Comparison of ENCODE assay signal across 8 cellular contexts in genomic region chr18:63421514-63421913, GRCh38. TPM values are rescaled to one million over a fixed set of nuclear protein-coding genes. Genes with fewer than 3 reads are reported as not detected.
DNase-seq lines count a peak whose midpoint lies in the region; ATAC-seq, FAIRE-seq and TF ChIP-seq lines count a peak whose summit lies in the region.

No MANE protein-coding gene starts in this region.

- no peaks in the 10 kb centered on the region for H3K9me2 ChIP-seq in OCI-LY7 (ENCODE audit: insufficient read depth, low read length)

- no peak overlapping the region for H2AFZ ChIP-seq in OCI-LY7 (ENCODE audit: low read length)
- H2AFZ ChIP-seq in endothelial cell of umbilical vein (ENCODE audit: low read depth, low read length): no peak overlapping the region

- peaks cover 0 to 2% of the 10 kb centered on the region in 2 experiments for H3K27me3 ChIP-seq in endothelial cell of umbilical vein (ENCODE audit: control insufficient read depth in 2 of 2, insufficient read depth in 2 of 2, low read length in 2 of 2)
- no peaks in the 10 kb centered on the region for H3K27me3 ChIP-seq in ovary

- CTCF ChIA-PET in OCI-LY7 (lab: Charles Lee; ENCODE audit: unreplicated experiment) (no interaction called here), endothelial cell of umbilical vein (lab: Charles Lee) (interaction anchor here (1.3 kb wide), 1 partner anchor 18 kb away, joined by 4 read pairs; no protein-coding TSS in a partner anchor)

- peak overlapping the region; percentile 94 for H3K9ac ChIP-seq in endothelial cell of umbilical vein (replicated peaks; ENCODE audit: extremely low read depth, insufficient read depth, low read length)

- TF ChIP-seq POLR2A in endothelial cell of umbilical vein (IDR thresholded peaks at IDR 0.05; ENCODE audit: low read depth, low read length): no peak
- TF ChIP-seq POLR2A in ovary (IDR thresholded peaks at IDR 0.05): no peak

- H3K4me3 ChIP-seq in OCI-LY7 (ENCODE audit: low read depth, low read length, poor library complexity, severe bottlenecking) (peak overlapping the region; percentile 80), endothelial cell of umbilical vein (replicated peaks in 1 of 3; ENCODE audit: insufficient read depth in 1 of 3, low read depth in 1 of 3, low read length in 3 of 3) (peak overlapping the region; percentile 67 to 95 (median 83)), ovary (peak overlapping the region; percentile 94)

- H3K79me2 ChIP-seq in OCI-LY7 (ENCODE audit: insufficient read depth, low read depth, low read length) (peaks cover 34% of the 10 kb centered on the region), endothelial cell of umbilical vein (ENCODE audit: control insufficient read depth, insufficient read depth, low read length) (peaks cover 52% of the 10 kb centered on the region)

- POLR2A ChIA-PET in OCI-LY7 (lab: Charles Lee) (interaction anchor here (1.2 kb wide), 1 partner anchor 27 kb away, joined by 3 read pairs; no protein-coding TSS in a partner anchor), endothelial cell of umbilical vein (lab: Charles Lee) (no interaction called here)

- no peak for TF ChIP-seq EP300 in ovary (IDR thresholded peaks at IDR 0.05)

- H4K20me1 ChIP-seq in OCI-LY7 (ENCODE audit: insufficient read depth, low read length): no peaks in the 10 kb centered on the region
- no peaks in the 10 kb centered on the region for H4K20me1 ChIP-seq in endothelial cell of umbilical vein (replicated peaks; ENCODE audit: control insufficient read depth, extremely low read depth, insufficient read depth, low read length)

- dilution Hi-C loops in endothelial cell of umbilical vein (cut with MboI; ENCODE audit: extremely low pct_ligation_motif_present, low sequenced_read_pairs): no loop called here

- no TSS peak for BruUV-seq in OCI-LY7 (replicated peaks; lab: Mats Ljungman, UMichigan)
- BruUV-seq in endothelial cell of umbilical vein (replicated peaks; lab: Mats Ljungman, UMichigan): no TSS peak

- ATAC-seq in GM21737 (IDR thresholded peaks at IDR 0.05; ENCODE audit: unreplicated experiment): no peak
- ATAC-seq in HG03196 (IDR thresholded peaks at IDR 0.05; ENCODE audit: unreplicated experiment): no peak

- peaks cover 7% of the 10 kb centered on the region for H3K4me1 ChIP-seq in OCI-LY7 (ENCODE audit: insufficient read depth, low read length, poor library complexity, severe bottlenecking)
- peaks cover 10% of the 10 kb centered on the region for H3K4me1 ChIP-seq in endothelial cell of umbilical vein (ENCODE audit: control insufficient read depth, extremely low read depth, insufficient read depth, low read length)
- H3K4me1 ChIP-seq in ovary (ENCODE audit: insufficient read depth): no peaks in the 10 kb centered on the region

- H3K9me3 ChIP-seq in OCI-LY7 (ENCODE audit: low read length) (no peaks in the 10 kb centered on the region), endothelial cell of umbilical vein (replicated peaks; ENCODE audit: control insufficient read depth, insufficient read depth, low read length) (no peaks in the 10 kb centered on the region), ovary (no peaks in the 10 kb centered on the region)

- TF ChIP-seq CTCF in D721Med (IDR thresholded peaks at IDR 0.05; ENCODE audit: insufficient read depth, missing control alignments) (no peak), OCI-LY7 (conservative IDR thresholded peaks at IDR 0.05; ENCODE audit: low read length) (no peak), endothelial cell of umbilical vein (IDR thresholded peaks at IDR 0.05; ENCODE audit: extremely low read depth in 1 of 2, insufficient read depth in 1 of 2, low read depth in 1 of 2, low read length in 2 of 2) (no peak), ovary (IDR thresholded peaks at IDR 0.05) (no peak)

- no peaks in the 10 kb centered on the region for H3K9me1 ChIP-seq in endothelial cell of umbilical vein (replicated peaks; ENCODE audit: control insufficient read depth, extremely low read depth, insufficient read depth, low read length)

- peak overlapping the region; percentile 98 for H3K4me2 ChIP-seq in OCI-LY7 (ENCODE audit: low read length)
- peak overlapping the region; percentile 93 for H3K4me2 ChIP-seq in endothelial cell of umbilical vein (ENCODE audit: insufficient read depth, low read length)

- peak; percentile 98 for FAIRE-seq in D721Med (lab: Jason Lieb, UNC)
- no peak for FAIRE-seq in endothelial cell of umbilical vein (lab: Jason Lieb, UNC)

- H3K27ac ChIP-seq in OCI-LY7 (ENCODE audit: low read depth, low read length, poor library complexity, severe bottlenecking) (peak overlapping the region; percentile 67), endothelial cell of umbilical vein (ENCODE audit: insufficient read depth, low read depth, low read length) (peak overlapping the region; percentile 69), ovary (no peak overlapping the region)

- intact Hi-C loops in OCI-LY7 (cut with micrococcal nuclease; ENCODE audit: unreplicated experiment) (loop anchor here (5.0 to 10.0 kb wide), 2 partner anchors 287 to 704 kb away; partner anchors contain the start of gene PHLPP1), endothelial cell of umbilical vein (cut with micrococcal nuclease) (loop anchor here (5.0 kb wide), 2 partner anchors 79 to 99 kb away; no protein-coding TSS in a partner anchor), ovary (cut with DNase I) (loop anchor here in 2 of 4 donors (10.0 kb wide), 3 partner anchors 57 to 897 kb away; partner anchors contain the start of genes KDSR (in 1 of the 2) and ZCCHC2 (in 1 of the 2))

- peaks cover 30% of the 10 kb centered on the region for H3K36me3 ChIP-seq in OCI-LY7 (ENCODE audit: insufficient read depth, low read length)
- H3K36me3 ChIP-seq in endothelial cell of umbilical vein (ENCODE audit: control insufficient read depth in 2 of 2, extremely low read depth in 1 of 2, insufficient read depth in 2 of 2, low read length in 2 of 2): peaks cover 0 to 2% of the 10 kb centered on the region in 2 experiments
- no peaks in the 10 kb centered on the region for H3K36me3 ChIP-seq in ovary

- DNase-seq in D721Med (ENCODE audit: insufficient read length, low spot score) (no peak), OCI-LY7 (ENCODE audit: low spot score) (peak; percentile 2), endothelial cell of umbilical vein (ENCODE audit: low read depth, low spot score) (no peak), ovary (no peak)
- DNase-seq in stimulated activated CD4-positive, alpha-beta T cell treated with anti-CD3 and anti-CD28 coated beads, Interleukin-4, amount 100 ng/mL, for 1 hour: no peak
- no peak for DNase-seq in stimulated activated CD4-positive, alpha-beta T cell treated with anti-CD3 and anti-CD28 coated beads, Interleukin-2, amount 100 ng/mL, for 48 hours

- WGBS in ovary, 3 donors: 5 to 15% (median 12%) methylated on average over 6 of the region's 6 CpGs

TF ChIP-seq in endothelial cell of umbilical vein, 7 proteins besides CTCF, POLR2A, EP300 and RAD21 (continues in another document):
- no peak for TF ChIP-seq EZH2 (IDR thresholded peaks at IDR 0.05; ENCODE audit: borderline replicate concordance, low read depth, low read length, severe bottlenecking)
- no peak for TF ChIP-seq MYC (IDR thresholded peaks at IDR 0.05; ENCODE audit: low read depth, low read length)
- no peak for TF ChIP-seq JUN (IDR thresholded peaks at IDR 0.05; ENCODE audit: borderline replicate concordance, insufficient read depth, insufficient read length, low read depth)
- no peak for TF ChIP-seq POLR2AphosphoS5 (IDR thresholded peaks at IDR 0.05; ENCODE audit: insufficient read depth, low read depth, low read length)
- no peak for TF ChIP-seq GATA2 (IDR thresholded peaks at IDR 0.05; ENCODE audit: insufficient read depth, insufficient read length, low read depth, low read length)

RNA-seq across cellular contexts. Expression of gene VPS4B, which starts 0.8 kb away (rescaled TPM):
- 10.7 and 12.3 TPM in 2 replicates for total RNA-seq in OCI-LY7 (2014; rRNA removed; shearing (Covaris generic))
- 22.9 and 26.1 TPM in 2 replicates for total RNA-seq in OCI-LY7 (2022)
- 50.2 and 54.7 TPM in 2 replicates for total RNA-seq in endothelial cell of umbilical vein
- polyA plus RNA-seq in endothelial cell of umbilical vein: 7.8 and 10.5 TPM in 2 replicates
- polyA plus RNA-seq in endothelial cell of umbilical vein (2011; cell fraction: cytosol; rRNA removed): 14.0 and 14.2 TPM in 2 replicates
- 12.2 and 13.5 TPM in 2 replicates for polyA plus RNA-seq in endothelial cell of umbilical vein (2011; cell fraction: nucleus; rRNA removed)
- polyA plus RNA-seq in endothelial cell of umbilical vein (2012): 24.3 and 30.3 TPM in 2 replicates
- polyA minus RNA-seq in endothelial cell of umbilical vein: 14.9 and 21.2 TPM in 2 replicates
- 21.9 TPM for polyA minus RNA-seq in endothelial cell of umbilical vein (2011; cell fraction: cytosol; rRNA and poly(A)+ RNA removed)
- 23.9 and 33.2 TPM in 2 replicates for polyA minus RNA-seq in endothelial cell of umbilical vein (2011; cell fraction: nucleus; rRNA and poly(A)+ RNA removed)
- 10 to 100 TPM; 20.7 to 43.4 (median 36.2) TPM for total RNA-seq in ovary
- 10 to 100 TPM; 18.6 to 27.5 TPM for polyA plus RNA-seq in ovary

RNA-seq across cellular contexts. Expression of gene KDSR, which starts 54.5 kb away (rescaled TPM):
- 6.5 and 7.1 TPM in 2 replicates for total RNA-seq in OCI-LY7 (2014; rRNA removed; shearing (Covaris generic))
- total RNA-seq in OCI-LY7 (2022): 13.4 and 14.6 TPM in 2 replicates
- 40.6 and 43.1 TPM in 2 replicates for total RNA-seq in endothelial cell of umbilical vein
- 11.1 and 17.1 TPM in 2 replicates for polyA plus RNA-seq in endothelial cell of umbilical vein
- 19.8 and 20.7 TPM in 2 replicates for polyA plus RNA-seq in endothelial cell of umbilical vein (2011; cell fraction: cytosol; rRNA removed)
- 19.6 and 23.8 TPM in 2 replicates for polyA plus RNA-seq in endothelial cell of umbilical vein (2011; cell fraction: nucleus; rRNA removed)
- 27.6 and 33.5 TPM in 2 replicates for polyA plus RNA-seq in endothelial cell of umbilical vein (2012)
- polyA minus RNA-seq in endothelial cell of umbilical vein: 39.5 and 42.8 TPM in 2 replicates
- polyA minus RNA-seq in endothelial cell of umbilical vein (2011; cell fraction: cytosol; rRNA and poly(A)+ RNA removed): 34.7 TPM
- polyA minus RNA-seq in endothelial cell of umbilical vein (2011; cell fraction: nucleus; rRNA and poly(A)+ RNA removed): 34.2 and 40.8 TPM in 2 replicates
- total RNA-seq in ovary: 10 to 100 TPM; 25.8 to 70.1 (median 62.6) TPM
- 10 to 100 TPM; 27.8 to 52.3 TPM for polyA plus RNA-seq in ovary

RNA-seq across cellular contexts. Expression of gene SERPINB5, which starts 55.2 kb away (rescaled TPM):
- total RNA-seq in OCI-LY7 (2014; rRNA removed; shearing (Covaris generic)): not detected in 2 replicates
- total RNA-seq in OCI-LY7 (2022): not detected in 2 replicates
- total RNA-seq in endothelial cell of umbilical vein: not detected in 2 replicates
- not detected in 2 replicates for polyA plus RNA-seq in endothelial cell of umbilical vein
- polyA plus RNA-seq in endothelial cell of umbilical vein (2011; cell fraction: cytosol; rRNA removed): not detected in 2 replicates
- not detected in 2 replicates for polyA plus RNA-seq in endothelial cell of umbilical vein (2011; cell fraction: nucleus; rRNA removed)
- polyA plus RNA-seq in endothelial cell of umbilical vein (2012): not detected in 2 replicates
- polyA minus RNA-seq in endothelial cell of umbilical vein: not detected in 2 replicates
- polyA minus RNA-seq in endothelial cell of umbilical vein (2011; cell fraction: cytosol; rRNA and poly(A)+ RNA removed): 37.0 TPM
- polyA minus RNA-seq in endothelial cell of umbilical vein (2011; cell fraction: nucleus; rRNA and poly(A)+ RNA removed): 0.19 TPM in 1 of 2 replicates, not detected in the other
- under 1 TPM in 2 of 7 donors, not detected in 5; 0.23 to 0.31 TPM for total RNA-seq in ovary
- polyA plus RNA-seq in ovary: under 1 TPM in 1 of 2 donors, not detected in 1; 0.02 TPM

Comparison
In these comparisons a context has a peak if more than half of its experiments do, and no peak if none do; other contexts are left out.
1. H3K27ac ChIP-seq: peak in OCI-LY7 (single experiment) and endothelial cell of umbilical vein (single experiment); none in ovary (0 of 2).
2. Peak in every context shown above with its lines, with median percentiles within 50 percentile points of each other: H3K4me3 ChIP-seq.